ENCODE assay signal across 8 cellular contexts in genomic region chr14:45253070-45253753, GRCh38. TPM values are rescaled to one million over a fixed set of nuclear protein-coding genes. Genes with fewer than 3 reads are reported as not detected.
DNase-seq lines count a peak whose midpoint lies in the region; ATAC-seq and TF ChIP-seq lines count a peak whose summit lies in the region.

Gene MIS18BP1, minus strand, starts transcription at chr14:45253202. Its CDS starts 5,916 bp downstream, at chr14:45247286.

- H2AFZ ChIP-seq in IMR-90 (replicated peaks; ENCODE audit: low read length, poor library complexity) (peak within 1 kb of the TSS; percentile 99), OCI-LY7 (ENCODE audit: low read length) (peak within 1 kb of the TSS; percentile 72; the same call in 1 of the 2 replicates)

- H3K9me3 ChIP-seq in IMR-90 (ENCODE audit: control insufficient read depth, insufficient read depth, low read length) (no peaks in the 10 kb centered on the region), OCI-LY7 (ENCODE audit: low read length) (peaks cover 10% of the 10 kb centered on the region)

- intact Hi-C loops in IMR-90 (cut with micrococcal nuclease) = loop anchor here (1.0 to 5.0 kb wide), 5 partner anchors 119 to 356 kb away; partner anchors contain the start of genes FKBP3, PRPF39 and TOGARAM1
- intact Hi-C loops in OCI-LY7 (cut with micrococcal nuclease; ENCODE audit: unreplicated experiment) = loop anchor here (2.0 to 5.0 kb wide), 2 partner anchors 171 to 290 kb away; partner anchors contain the start of genes PRPF39 and TOGARAM1

- no peaks in the 10 kb centered on the region for H3K9me2 ChIP-seq in OCI-LY7 (ENCODE audit: insufficient read depth, low read length)

- dilution Hi-C loops in IMR-90 (cut with HindIII; ENCODE audit: low sequenced_read_pairs, unreplicated experiment) = no loop called here

- peak within 1 kb of the TSS; percentile 97 for H2BK5ac ChIP-seq in IMR-90 (ENCODE audit: low read depth, low read length, poor library complexity, severe bottlenecking)

- H3K79me1 ChIP-seq in IMR-90 (ENCODE audit: low read depth in 1 of 2, low read length in 2 of 2) = peaks cover 0 to 17% of the 10 kb centered on the region in 2 experiments; a peak in 2 of 4 replicates

- H3K79me2 ChIP-seq in OCI-LY7 (ENCODE audit: insufficient read depth, low read depth, low read length) = peaks cover 53% of the 10 kb centered on the region

- H3K14ac ChIP-seq in IMR-90 (replicated peaks; ENCODE audit: low read depth, low read length) = peak within 1 kb of the TSS; percentile 97

- H4K91ac ChIP-seq in IMR-90 (ENCODE audit: insufficient read depth, low read depth, low read length) = peak within 1 kb of the TSS; percentile 99

- H3K4me2 ChIP-seq in IMR-90 (ENCODE audit: low read depth, low read length) (peak within 1 kb of the TSS; percentile 98), OCI-LY7 (ENCODE audit: low read length) (peak within 1 kb of the TSS; percentile 73)

- H4K20me1 ChIP-seq in IMR-90 (ENCODE audit: insufficient read depth, low read length) (peaks cover 4% of the 10 kb centered on the region; the same call in 1 of the 2 replicates), OCI-LY7 (ENCODE audit: insufficient read depth, low read length) (peaks cover 20% of the 10 kb centered on the region)

- H3K9ac ChIP-seq in IMR-90 (ENCODE audit: low read depth, low read length) = peak within 1 kb of the TSS; percentile 91

- peak within 1 kb of the TSS; percentile 98 for H3K18ac ChIP-seq in IMR-90 (ENCODE audit: low read depth, low read length)

- peak within 1 kb of the TSS; percentile 95 for H2AK9ac ChIP-seq in IMR-90 (replicated peaks; ENCODE audit: low read depth, low read length, poor library complexity)

- peaks cover 3% of the 10 kb centered on the region; the same call in 1 of the 2 replicates for H3K9me1 ChIP-seq in IMR-90 (ENCODE audit: insufficient read depth, low read length)

- in situ Hi-C loops in IMR-90 (cut with MboI; ENCODE audit: low sequenced_read_pairs) = no loop called here

- H3K27ac ChIP-seq in IMR-90 (ENCODE audit: insufficient read depth, low read length) (peak within 1 kb of the TSS; percentile 99), OCI-LY7 (ENCODE audit: low read depth, low read length, poor library complexity, severe bottlenecking) (peak within 1 kb of the TSS; percentile 88)

- peak within 1 kb of the TSS; percentile 97; the same call in 2 of the 3 replicates for H2BK15ac ChIP-seq in IMR-90 (ENCODE audit: low read depth, low read length)

- no TSS peak for BruUV-seq in IMR-90 (replicated peaks; lab: Mats Ljungman, UMichigan)
- no TSS peak for BruUV-seq in OCI-LY7 (replicated peaks; lab: Mats Ljungman, UMichigan)

- POLR2A ChIA-PET in IMR-90 (lab: Charles Lee; ENCODE audit: unreplicated experiment) = no interaction called here
- POLR2A ChIA-PET in OCI-LY7 (lab: Charles Lee) = interaction anchor here (1.0 to 2.7 kb wide), 6 partner anchors 9 to 356 kb away, joined by 3 to 12 read pairs (median 5); partner anchors contain the start of gene FANCM

- TF ChIP-seq POLR2A in IMR-90 (IDR thresholded peaks at IDR 0.05; ENCODE audit: low read depth, low read length) = peak; percentile 36; the same call in 1 of the 2 replicates

- no peaks in the 10 kb centered on the region for H3K27me3 ChIP-seq in IMR-90 (ENCODE audit: control insufficient read depth, insufficient read depth, low read length)

- DNase-seq in DMS153 (lab: John Stamatoyannopoulos, UW) (peak; percentile 94), IMR-90 (peak; percentile 95), OCI-LY7 (ENCODE audit: low spot score) (peak; percentile 98), activated T-cell treated with anti-CD3 and anti-CD28 coated beads for 1 hour (ENCODE audit: low read depth) (peak; percentile 87), epidermal melanocyte (ENCODE audit: insufficient read length, low spot score) (peak; percentile 73), middle frontal gyrus (ENCODE audit: extremely low spot score, low spot score) (peak; percentile 88)
- peak; percentile 87 for DNase-seq in stimulated activated CD8-positive, alpha-beta memory T cell treated with anti-CD3 and anti-CD28 coated beads, Interleukin-2, amount 100 ng/mL, for 48 hours (ENCODE audit: low read depth in 2 of 2)

- peak within 1 kb of the TSS; percentile 99 for H2BK120ac ChIP-seq in IMR-90 (ENCODE audit: low read depth, low read length)

- peak within 1 kb of the TSS; percentile 99 for H4K5ac ChIP-seq in IMR-90 (ENCODE audit: low read depth, low read length)

- H2BK20ac ChIP-seq in IMR-90 (ENCODE audit: low read depth, low read length) = peak within 1 kb of the TSS; percentile 97

- TF ChIP-seq CTCF in IMR-90 (conservative IDR thresholded peaks at IDR 0.05; ENCODE audit: low read depth, low read length) (peak; percentile 76), OCI-LY7 (conservative IDR thresholded peaks at IDR 0.05; ENCODE audit: low read length) (peak; percentile 84)

- peak within 1 kb of the TSS; percentile 91 to 99 for H4K8ac ChIP-seq in IMR-90 (ENCODE audit: low read depth in 2 of 2, low read length in 2 of 2)

- peaks cover 4% of the 10 kb centered on the region; the same call in 1 of the 2 replicates for H3K4me1 ChIP-seq in IMR-90 (ENCODE audit: control insufficient read depth, insufficient read depth, low read length)
- H3K4me1 ChIP-seq in OCI-LY7 (ENCODE audit: insufficient read depth, low read length, poor library complexity, severe bottlenecking) = peaks cover 26% of the 10 kb centered on the region

- H3K36me3 ChIP-seq in IMR-90 (ENCODE audit: control insufficient read depth, insufficient read depth, low read length) = no peaks in the 10 kb centered on the region
- peaks cover 23% of the 10 kb centered on the region for H3K36me3 ChIP-seq in OCI-LY7 (ENCODE audit: insufficient read depth, low read length)

- WGBS in IMR-90 (ENCODE audit: extremely low coverage in 2 of 2, insufficient read length in 1 of 2), 2 experiments = 0% methylated on average over 10 of the region's 61 CpGs; no CpG with 5 or more reads in 1 of the 2 experiments

- peak within 1 kb of the TSS; percentile 73 for H2AK5ac ChIP-seq in IMR-90 (ENCODE audit: low read depth, low read length)

- H3K56ac ChIP-seq in IMR-90 (ENCODE audit: extremely low read depth, insufficient read depth, low read length) = peak within 1 kb of the TSS; percentile 90

- peak within 1 kb of the TSS; percentile 82 for H3K4me3 ChIP-seq in IMR-90 (ENCODE audit: insufficient read depth, low read depth, low read length)
- peak within 1 kb of the TSS; percentile 78 for H3K4me3 ChIP-seq in OCI-LY7 (ENCODE audit: low read depth, low read length, poor library complexity, severe bottlenecking)

- peak within 1 kb of the TSS; percentile 95 for H3K23ac ChIP-seq in IMR-90 (ENCODE audit: low read depth, low read length)

- peak within 1 kb of the TSS; percentile 99 for H3K4ac ChIP-seq in IMR-90 (ENCODE audit: low read depth, low read length)

- TF ChIP-seq RAD21 in IMR-90 (IDR thresholded peaks at IDR 0.05; ENCODE audit: low read length) = 0 out of 2 replicates have a peak, but pooled peaks have one; percentile 27

- CTCF ChIA-PET in IMR-90 (lab: Yijun Ruan, JAX) (interaction anchor here (1.0 to 1.9 kb wide), 4 partner anchors 14 to 38 kb away, joined by 3 to 6 read pairs (median 4); no protein-coding TSS in a partner anchor), OCI-LY7 (lab: Charles Lee; ENCODE audit: unreplicated experiment) (interaction anchor here (0.6 kb wide), 1 partner anchor 29 kb away, joined by 3 read pairs; no protein-coding TSS in a partner anchor)

- peak; percentile 84 for ATAC-seq in GM21528 (IDR thresholded peaks at IDR 0.05; ENCODE audit: low FRiP score, unreplicated experiment)
- peak; percentile 89 for ATAC-seq in IMR-90 (ENCODE audit: low read depth)

TF ChIP-seq in IMR-90, 13 proteins besides CTCF, POLR2A, EP300 and RAD21:
- TF ChIP-seq BHLHE40 (IDR thresholded peaks at IDR 0.05; ENCODE audit: low read depth, low read length) (peak; percentile 60), MXI1 (IDR thresholded peaks at IDR 0.05; ENCODE audit: borderline replicate concordance, low read depth, low read length) (peak; percentile 89), SMC3 (IDR thresholded peaks at IDR 0.05; ENCODE audit: low read depth, low read length) (peak; percentile 34), NFE2L2 (IDR thresholded peaks at IDR 0.05; ENCODE audit: low read depth, low read length) (no peak), CEBPB (IDR thresholded peaks at IDR 0.05; ENCODE audit: low read depth, low read length) (peak; percentile 95), MAZ (IDR thresholded peaks at IDR 0.05; ENCODE audit: borderline replicate concordance, low read depth, low read length) (peak; percentile 27; the same call in 1 of the 2 replicates)
- TF ChIP-seq, protein P1, sequence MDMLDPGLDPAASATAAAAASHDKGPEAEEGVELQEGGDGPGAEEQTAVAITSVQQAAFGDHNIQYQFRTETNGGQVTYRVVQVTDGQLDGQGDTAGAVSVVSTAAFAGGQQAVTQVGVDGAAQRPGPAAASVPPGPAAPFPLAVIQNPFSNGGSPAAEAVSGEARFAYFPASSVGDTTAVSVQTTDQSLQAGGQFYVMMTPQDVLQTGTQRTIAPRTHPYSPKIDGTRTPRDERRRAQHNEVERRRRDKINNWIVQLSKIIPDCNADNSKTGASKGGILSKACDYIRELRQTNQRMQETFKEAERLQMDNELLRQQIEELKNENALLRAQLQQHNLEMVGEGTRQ (IDR thresholded peaks at IDR 0.05; ENCODE audit: low read depth, low read length) = no peak; the same call in 1 of the 2 replicates

RNA-seq across cellular contexts. Expression of gene MIS18BP1, which starts in this region (rescaled TPM):
- 18.6 and 29.7 TPM in 2 replicates for total RNA-seq in IMR-90 (2012; rRNA removed)
- 8.6 and 10.6 TPM in 2 replicates for polyA plus RNA-seq in IMR-90 (2012; rRNA removed)
- polyA plus RNA-seq in IMR-90 (2012; cell fraction: cytosol; rRNA removed) = 1.1 and 1.5 TPM in 2 replicates
- polyA plus RNA-seq in IMR-90 (2012; cell fraction: nucleus; rRNA removed; ENCODE audit: low replicate concordance) = 2.5 and 10.4 TPM in 2 replicates
- 99.2 and 116 TPM in 2 replicates for total RNA-seq in OCI-LY7 (2014; rRNA removed; shearing (Covaris generic))
- total RNA-seq in OCI-LY7 (2022) = 103 and 131 TPM in 2 replicates

Comparison
In these comparisons a context has a peak if more than half of its experiments do, and no peak if none do; other contexts are left out.
1. Peak in every context shown above with its lines: DNase-seq, ATAC-seq, H3K4me3 ChIP-seq and H3K27ac ChIP-seq.